ENCODE assay signal across 1 cellular context in genomic region chr1:180854001-180854400, GRCh38.
TF ChIP-seq lines count a peak whose summit lies in the region.

No MANE protein-coding gene starts in this region.

TF ChIP-seq in WTC11, 78 proteins besides CTCF, POLR2A, EP300 and RAD21 (continued from another document):
- no peak for TF ChIP-seq AR (CRISPR knock-in tag; IDR thresholded peaks at IDR 0.05)
- TF ChIP-seq PRDM15 (CRISPR knock-in tag; IDR thresholded peaks at IDR 0.05), result no peak
- TF ChIP-seq E2F4 (CRISPR knock-in tag; IDR thresholded peaks at IDR 0.05; ENCODE audit: borderline replicate concordance, low read depth), result no peak
- TF ChIP-seq ZNF671 (CRISPR knock-in tag; IDR thresholded peaks at IDR 0.05), result no peak
- no peak for TF ChIP-seq KAT7 (CRISPR knock-in tag; IDR thresholded peaks at IDR 0.05; ENCODE audit: borderline replicate concordance)
